Comparison of ENCODE assay signal across 11 cellular contexts in the genomic region with DNA sequence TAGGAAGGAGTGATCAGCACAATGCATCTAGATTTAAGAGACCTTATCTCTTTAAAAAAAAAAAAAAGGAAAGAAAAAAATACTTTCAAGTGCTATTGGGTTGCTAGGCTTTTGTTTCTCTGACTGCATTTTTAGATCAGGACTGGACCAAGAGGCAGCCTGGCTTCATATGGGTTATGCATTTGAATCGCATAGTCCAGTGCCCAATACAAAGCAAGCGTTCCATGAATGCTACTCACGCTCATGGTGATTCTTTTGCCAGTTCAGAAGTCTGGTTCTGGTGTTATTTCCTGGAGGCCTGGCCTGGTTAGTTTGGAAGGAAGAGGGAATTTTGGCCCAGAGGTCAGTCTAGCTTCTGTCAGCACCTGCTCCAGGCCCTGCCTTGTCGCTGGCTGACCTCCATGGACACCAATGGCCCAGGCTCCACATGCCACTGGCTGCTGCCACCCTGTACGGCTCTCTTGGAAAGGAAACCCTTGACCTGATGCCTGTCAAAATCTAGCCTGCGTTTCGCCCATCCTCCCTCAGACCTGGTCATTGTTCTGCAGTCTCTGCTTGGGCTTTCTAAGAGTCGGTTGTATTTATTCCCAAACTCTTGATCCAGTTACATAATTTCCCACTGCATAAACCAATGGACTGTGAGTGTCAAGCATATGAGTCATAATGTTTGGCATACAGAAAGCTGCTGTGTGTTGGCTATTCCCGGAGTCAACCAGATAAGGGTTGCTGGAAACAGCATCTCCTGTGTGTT.
DNase-seq lines count a peak whose midpoint lies in the region; ATAC-seq and TF ChIP-seq lines count a peak whose summit lies in the region.
"Had no signal": no experiment of that assay in that cellular context is flagged by ENCODE, and none has a peak within 500 bp of the region (broad histone marks: within the 10 kb centered on the region; RNA-seq: fewer than 3 reads in every experiment).

No MANE protein-coding gene starts in this region.

- no peak overlapping the region for H3K27ac Mint-ChIP-seq in activated CD4-positive, alpha-beta T cell treated with anti-CD3 and anti-CD28 coated beads, Interleukin-2, amount 10 ng/mL, durations not matched to agents 24 days and 14 days
- H3K27ac Mint-ChIP-seq: CD8-positive, alpha-beta memory T cell had no signal

- DNase-seq in DMS53 treated with DMSO at 0.1 percent for 48 hours (lab: John Stamatoyannopoulos, UW; ENCODE audit: unreplicated experiment) (peak; percentile 94), SW480 (ENCODE audit: low spot score) (peak; percentile 33), heart left ventricle (peak; percentile 59 to 81 (median 75)), sciatic nerve (ENCODE audit: low spot score) (no peak), NCI-H446 treated with DMSO at 0.1 percent for 48 hours (lab: John Stamatoyannopoulos, UW) (no peak), MM.1S (no peak)
- no peak for DNase-seq in activated CD4-positive, alpha-beta T cell treated with anti-CD3 and anti-CD28 coated beads, Interleukin-2, amount 10 ng/mL, durations not matched to agents 24 days and 14 days
- DNase-seq: CD8-positive, alpha-beta memory T cell had no signal

- WGBS in heart left ventricle, 4 donors: 44 to 59% (median 54%) methylated on average over 9 of the region's 9 CpGs

- H3K4me1 ChIP-seq in heart left ventricle (peaks cover 0 to 16% (median 2%) of the 10 kb centered on the region in 12 donors), MM.1S (ENCODE audit: low read length) (no peaks in the 10 kb centered on the region)
- H3K4me1 ChIP-seq: parathyroid adenoma had no signal

- no peak for TF ChIP-seq POLR2A in heart left ventricle (IDR thresholded peaks at IDR 0.05)

- no peak overlapping the region for H3K4me2 ChIP-seq in MM.1S (ENCODE audit: low read depth, low read length)

- no peaks in the 10 kb centered on the region for H4K20me1 ChIP-seq in MM.1S (ENCODE audit: insufficient read depth, low read length)

- no peak overlapping the region for H2AFZ ChIP-seq in MM.1S (ENCODE audit: low read length)
- H2AFZ ChIP-seq: parathyroid adenoma had no signal

- H3K27me3 ChIP-seq in heart left ventricle (no peaks in the 10 kb centered on the region), MM.1S (replicated peaks; ENCODE audit: insufficient read depth, low read length) (no peaks in the 10 kb centered on the region)

- H3K9me3 ChIP-seq in heart left ventricle (peaks cover 0 to 8% (median 0%) of the 10 kb centered on the region in 12 donors), MM.1S (replicated peaks; ENCODE audit: insufficient read depth, low read length) (no peaks in the 10 kb centered on the region)

- no peaks in the 10 kb centered on the region for H3K36me3 Mint-ChIP-seq in activated CD4-positive, alpha-beta T cell treated with anti-CD3 and anti-CD28 coated beads, Interleukin-2, amount 10 ng/mL, durations not matched to agents 24 days and 14 days (ENCODE audit: low read depth)
- H3K36me3 Mint-ChIP-seq: CD8-positive, alpha-beta memory T cell had no signal

- H3K36me3 ChIP-seq in heart left ventricle (no peaks in the 10 kb centered on the region), MM.1S (replicated peaks; ENCODE audit: insufficient read depth, low read length) (no peaks in the 10 kb centered on the region)

- no peaks in the 10 kb centered on the region for H3K27me3 Mint-ChIP-seq in activated CD4-positive, alpha-beta T cell treated with anti-CD3 and anti-CD28 coated beads, Interleukin-2, amount 10 ng/mL, durations not matched to agents 24 days and 14 days

- no peaks in the 10 kb centered on the region for H3F3A ChIP-seq in MM.1S (ENCODE audit: insufficient read depth, low read length)

- ATAC-seq in heart left ventricle (peak; percentile 94 to 99 (median 96)), sciatic nerve (peak; percentile 81), HG02973 (IDR thresholded peaks at IDR 0.05; ENCODE audit: unreplicated experiment) (no peak)

- H3K27ac ChIP-seq in heart left ventricle: peak overlapping the region in 11 of 12 donors; percentile 25 to 85 (median 61)
- H3K27ac ChIP-seq in MM.1S (ENCODE audit: low read length): no peak overlapping the region
- H3K27ac ChIP-seq: parathyroid adenoma, VCaP had no signal

- H3K9me2 ChIP-seq in MM.1S (replicated peaks; ENCODE audit: insufficient read depth, low read length): no peaks in the 10 kb centered on the region

- H3K4me3 ChIP-seq in heart left ventricle: peak overlapping the region in 1 of 12 donors; percentile 26
- H3K4me3 ChIP-seq in MM.1S (ENCODE audit: low read length): no peak overlapping the region

- intact Hi-C loops in heart left ventricle (cut with DNase I): no loop called here
- intact Hi-C loops in sciatic nerve (cut with DNase I): no loop called here
- intact Hi-C loops in activated CD4-positive, alpha-beta T cell treated with anti-CD3 and anti-CD28 coated beads, Interleukin-2, amount 10 ng/mL, durations not matched to agents 24 days and 14 days (cut with micrococcal nuclease): no loop called here

- H3K4me1 Mint-ChIP-seq in activated CD4-positive, alpha-beta T cell treated with anti-CD3 and anti-CD28 coated beads, Interleukin-2, amount 10 ng/mL, durations not matched to agents 24 days and 14 days: no peaks in the 10 kb centered on the region
- H3K4me1 Mint-ChIP-seq: CD8-positive, alpha-beta memory T cell had no signal

- H3K9me3 Mint-ChIP-seq in activated CD4-positive, alpha-beta T cell treated with anti-CD3 and anti-CD28 coated beads, Interleukin-2, amount 10 ng/mL, durations not matched to agents 24 days and 14 days: no peaks in the 10 kb centered on the region

- H3K79me2 ChIP-seq in MM.1S (ENCODE audit: low read length): no peaks in the 10 kb centered on the region
- H3K79me2 ChIP-seq: parathyroid adenoma had no signal

- TF ChIP-seq CTCF in heart left ventricle (IDR thresholded peaks at IDR 0.05) (no peak), MM.1S (IDR thresholded peaks at IDR 0.05; ENCODE audit: low read length) (no peak)

- no peak overlapping the region for H3K4me3 Mint-ChIP-seq in activated CD4-positive, alpha-beta T cell treated with anti-CD3 and anti-CD28 coated beads, Interleukin-2, amount 10 ng/mL, durations not matched to agents 24 days and 14 days
- H3K4me3 Mint-ChIP-seq: CD8-positive, alpha-beta memory T cell had no signal

- H3K9ac ChIP-seq in MM.1S (ENCODE audit: low read length): no peak overlapping the region
- H3K9ac ChIP-seq: parathyroid adenoma had no signal

Comparison
In these comparisons a context has a peak if more than half of its experiments do, and no peak if none do; other contexts are left out.
1. DNase-seq: peak in DMS53 treated with DMSO at 0.1 percent for 48 hours (single experiment), SW480 (single experiment) and heart left ventricle (5 of 5); none in sciatic nerve (single experiment), NCI-H446 treated with DMSO at 0.1 percent for 48 hours (single experiment), activated CD4-positive, alpha-beta T cell treated with anti-CD3 and anti-CD28 coated beads, Interleukin-2, amount 10 ng/mL, durations not matched to agents 24 days and 14 days (single experiment) and MM.1S (single experiment).